Comparison of ENCODE assay signal across 14 cellular contexts in the genomic region with DNA sequence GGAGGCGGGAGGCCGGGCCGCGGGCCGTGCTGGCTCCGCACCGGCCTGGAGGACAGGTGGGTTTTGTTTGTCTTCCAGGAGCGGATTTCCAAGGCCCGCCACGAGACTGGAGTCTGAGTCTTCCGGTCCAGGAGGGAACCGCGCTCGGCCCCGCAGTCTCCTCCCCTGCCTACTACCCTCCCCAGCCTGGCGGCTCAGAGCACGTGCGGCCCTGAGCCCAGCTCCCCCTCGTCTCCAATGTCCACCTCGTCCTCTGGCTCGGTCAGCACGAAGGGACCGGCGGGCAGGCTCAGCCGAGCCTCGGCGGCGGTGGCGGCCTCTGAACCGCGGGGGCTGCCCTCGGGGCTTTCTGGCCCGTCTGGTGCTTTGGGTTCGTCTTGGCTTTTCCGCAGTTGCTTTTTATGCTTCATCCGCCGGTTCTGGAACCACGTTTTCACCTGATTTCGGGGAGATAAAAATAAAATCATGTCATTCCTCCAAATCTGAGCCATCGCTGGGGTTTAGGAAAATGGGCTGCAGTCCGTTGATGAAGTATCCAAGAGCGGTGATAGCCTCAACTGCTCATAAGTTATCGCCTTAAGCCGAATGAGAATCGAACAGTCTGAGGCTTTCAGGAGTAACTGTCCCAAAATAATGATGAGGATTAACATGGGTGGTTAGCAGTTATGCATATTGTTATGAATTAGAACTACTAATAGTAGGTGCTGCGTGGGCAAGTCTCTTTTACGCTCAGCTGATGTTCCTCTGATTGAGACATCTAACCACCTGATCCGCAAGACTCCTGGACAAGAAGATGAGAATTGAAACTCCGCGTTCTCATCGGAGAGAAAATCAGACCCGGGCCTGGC. TPM values are rescaled to one million over a fixed set of nuclear protein-coding genes. Genes with fewer than 3 reads are reported as not detected.
DNase-seq lines count a peak whose midpoint lies in the region; ATAC-seq and TF ChIP-seq lines count a peak whose summit lies in the region.
"Had no signal": no experiment of that assay in that cellular context is flagged by ENCODE, and none has a peak within 500 bp of the region (broad histone marks: within the 10 kb centered on the region; RNA-seq: fewer than 3 reads in every experiment).

No MANE protein-coding gene starts in this region.

- peaks cover 85% of the 10 kb centered on the region for H3K27me3 ChIP-seq in iPS DF 6.9 (ENCODE audit: control insufficient read depth, insufficient read depth, low read length)
- H3K27me3 ChIP-seq in CD4-positive, alpha-beta T cell (ENCODE audit: control insufficient read depth, insufficient read depth, low read length) = peaks cover 95% of the 10 kb centered on the region

- no peaks in the 10 kb centered on the region for H3K36me3 Mint-ChIP-seq in activated T-cell treated with anti-CD3 and anti-CD28 coated beads, Interleukin-2, amount 50 U/mL, for 24 hours (ENCODE audit: low read depth)
- H3K36me3 Mint-ChIP-seq in CD4-positive, alpha-beta T cell (ENCODE audit: low read depth) = no peaks in the 10 kb centered on the region

- H3K9me3 ChIP-seq in iPS DF 6.9 (ENCODE audit: control insufficient read depth, insufficient read depth, low read length) = no peaks in the 10 kb centered on the region
- no peaks in the 10 kb centered on the region for H3K9me3 ChIP-seq in CD4-positive, alpha-beta T cell (ENCODE audit: control insufficient read depth, low read length)

- no peaks in the 10 kb centered on the region for H3K36me3 ChIP-seq in iPS DF 6.9 (ENCODE audit: control insufficient read depth, insufficient read depth, low read length)

- H3K9me3 Mint-ChIP-seq in activated T-cell treated with anti-CD3 and anti-CD28 coated beads, Interleukin-2, amount 50 U/mL, for 24 hours = no peaks in the 10 kb centered on the region
- peaks cover 2% of the 10 kb centered on the region for H3K9me3 Mint-ChIP-seq in CD4-positive, alpha-beta T cell

- intact Hi-C loops in CD4-positive, alpha-beta T cell (cut with DNase I, micrococcal nuclease) = no loop called here

- TF ChIP-seq CTCF in CD4-positive, alpha-beta T cell (IDR thresholded peaks at IDR 0.05) = no peak

- no CpG with 5 or more reads among the region's 52 CpGs for WGBS in iPS DF 6.9 (ENCODE audit: insufficient coverage, insufficient read length)

- peaks cover 1% of the 10 kb centered on the region; the same call in 1 of the 2 replicates for H3K4me1 ChIP-seq in iPS DF 6.9 (ENCODE audit: control insufficient read depth, insufficient read depth, low read length)

- no peak overlapping the region for H3K4me3 Mint-ChIP-seq in activated T-cell treated with anti-CD3 and anti-CD28 coated beads, Interleukin-2, amount 50 U/mL, for 24 hours
- no peak overlapping the region for H3K4me3 Mint-ChIP-seq in CD4-positive, alpha-beta T cell

- H3K27ac ChIP-seq in iPS DF 6.9 (ENCODE audit: low read length) = no peak overlapping the region
- no peak overlapping the region for H3K27ac ChIP-seq in CD4-positive, alpha-beta T cell (ENCODE audit: low read depth, low read length)
- H3K27ac ChIP-seq: skin epidermis had no signal

- no peak for ATAC-seq in CD4-positive, alpha-beta T cell (ENCODE audit: poor library complexity)
- ATAC-seq in HG03457 (IDR thresholded peaks at IDR 0.05; ENCODE audit: unreplicated experiment) = no peak

- POLR2A ChIA-PET in CD4-positive, alpha-beta T cell (lab: Charles Lee) = no interaction called here

- CTCF ChIA-PET in CD4-positive, alpha-beta T cell (lab: Charles Lee) = no interaction called here

- peak; percentile 25 to 26 for DNase-seq in activated T-cell treated with anti-CD3 and anti-CD28 coated beads, Interleukin-2, amount 50 U/mL, for 48 hours
- no peak for DNase-seq in activated T-cell treated with anti-CD3 and anti-CD28 coated beads, Interleukin-2, amount 50 U/mL, for 24 hours
- DNase-seq in NCI-H2029 treated with DMSO at 0.1 percent for 48 hours (lab: John Stamatoyannopoulos, UW) (peak; percentile 14), iPS DF 6.9 (ENCODE audit: low read depth, low spot score) (no peak), retina (peak; percentile 73)
- DNase-seq in CD4-positive, alpha-beta T cell = no peak
- no peak for DNase-seq in activated CD4-positive, alpha-beta T cell treated with anti-CD3 and anti-CD28 coated beads for 4 hours
- DNase-seq: AML-193, MM.1S had no signal

- H3K4me3 ChIP-seq in iPS DF 6.9 (ENCODE audit: low read length) = peak overlapping the region; percentile 36; the same call in 1 of the 2 replicates
- H3K4me3 ChIP-seq: skin epidermis had no signal

- peaks cover 94% of the 10 kb centered on the region for H3K27me3 Mint-ChIP-seq in activated T-cell treated with anti-CD3 and anti-CD28 coated beads, Interleukin-2, amount 50 U/mL, for 24 hours
- H3K27me3 Mint-ChIP-seq in CD4-positive, alpha-beta T cell = peaks cover 95% of the 10 kb centered on the region

- H3K27ac Mint-ChIP-seq in activated T-cell treated with anti-CD3 and anti-CD28 coated beads, Interleukin-2, amount 50 U/mL, for 24 hours = no peak overlapping the region
- H3K27ac Mint-ChIP-seq in CD4-positive, alpha-beta T cell = no peak overlapping the region

- peaks cover 30% of the 10 kb centered on the region for H3K4me1 Mint-ChIP-seq in activated T-cell treated with anti-CD3 and anti-CD28 coated beads, Interleukin-2, amount 50 U/mL, for 24 hours (ENCODE audit: low read depth)
- peaks cover 47% of the 10 kb centered on the region for H3K4me1 Mint-ChIP-seq in CD4-positive, alpha-beta T cell (ENCODE audit: low read depth)

RNA-seq across cellular contexts. Expression of a gene that starts 4.0 kb away (rescaled TPM):
- total RNA-seq in CD4-positive, alpha-beta T cell = not detected
- total RNA-seq: chondrocyte, mononuclear cell, SK-MEL-5 had no signal

Comparison
In these comparisons a context has a peak if more than half of its experiments do, and no peak if none do; other contexts are left out.
1. DNase-seq: peak in activated T-cell treated with anti-CD3 and anti-CD28 coated beads, Interleukin-2, amount 50 U/mL, for 48 hours (2 of 2), NCI-H2029 treated with DMSO at 0.1 percent for 48 hours (single experiment) and retina (single experiment); none in activated T-cell treated with anti-CD3 and anti-CD28 coated beads, Interleukin-2, amount 50 U/mL, for 24 hours (single experiment), iPS DF 6.9 (single experiment), CD4-positive, alpha-beta T cell (0 of 10) and activated CD4-positive, alpha-beta T cell treated with anti-CD3 and anti-CD28 coated beads for 4 hours (0 of 2).